In genomic region chr19:21322528-21322927, GRCh38 we compare ENCODE assay signal across 16 cellular contexts. TPM values are rescaled to one million over a fixed set of nuclear protein-coding genes. Genes with fewer than 3 reads are reported as not detected.
DNase-seq lines count a peak whose midpoint lies in the region; TF ChIP-seq lines count a peak whose summit lies in the region.
"Had no signal": no experiment of that assay in that cellular context is flagged by ENCODE, and none has a peak within 500 bp of the region (broad histone marks: within the 10 kb centered on the region; RNA-seq: fewer than 3 reads in every experiment).

No MANE protein-coding gene starts in this region.

- peak overlapping the region in 3 of 5 donors; percentile 23 to 47 (median 40) for H3K9ac ChIP-seq in subcutaneous abdominal adipose tissue (ENCODE audit: low read length in 5 of 5)

- H3K9me3 ChIP-seq in subcutaneous abdominal adipose tissue (ENCODE audit: control insufficient read depth in 5 of 5, low read length in 5 of 5) = no peaks in the 10 kb centered on the region
- H3K9me3 ChIP-seq: prostate gland had no signal

- H3K27me3 ChIP-seq in subcutaneous abdominal adipose tissue (ENCODE audit: control insufficient read depth in 5 of 5, insufficient read depth in 4 of 5, low read length in 5 of 5) = no peaks in the 10 kb centered on the region
- H3K27me3 ChIP-seq: hepatocyte had no signal

- H3K4me1 ChIP-seq in subcutaneous abdominal adipose tissue (ENCODE audit: control insufficient read depth in 5 of 5, insufficient read depth in 5 of 5, low read length in 5 of 5) = peaks cover 0 to 28% (median 17%) of the 10 kb centered on the region in 5 donors
- H3K4me1 ChIP-seq: prostate gland had no signal

- intact Hi-C loops in activated naive CD4-positive, alpha-beta T cell treated with anti-CD3 and anti-CD28 coated beads for 36 hours (cut with micrococcal nuclease) = no loop called here

- H3K4me3 ChIP-seq in fibroblast of pulmonary artery (replicated peaks; ENCODE audit: low read depth, low read length) (no peak overlapping the region), subcutaneous abdominal adipose tissue (ENCODE audit: low read depth in 1 of 5, low read length in 5 of 5) (no peak overlapping the region)
- H3K4me3 ChIP-seq: hepatocyte, prostate gland had no signal

- TF ChIP-seq CTCF in fibroblast of pulmonary artery (IDR thresholded peaks at IDR 0.05; ENCODE audit: low read length, missing control alignments) = no peak
- no peak for TF ChIP-seq CTCF in mesothelial cell of epicardium (IDR thresholded peaks at IDR 0.05; ENCODE audit: unreplicated experiment)

- DNase-seq in fibroblast of pulmonary artery (ENCODE audit: low read depth) (peak; percentile 44), mesothelial cell of epicardium (ENCODE audit: low spot score in 2 of 2, unreplicated experiment in 2 of 2) (no peak), epidermal melanocyte (ENCODE audit: insufficient read length, low spot score) (no peak), NCI-H2029 (lab: John Stamatoyannopoulos, UW) (no peak), DMS153 treated with DMSO at 0.1 percent for 48 hours (lab: John Stamatoyannopoulos, UW; ENCODE audit: unreplicated experiment) (no peak)
- DNase-seq in activated naive CD4-positive, alpha-beta T cell treated with anti-CD3 and anti-CD28 coated beads for 36 hours = no peak
- DNase-seq: activated CD4-positive, alpha-beta memory T cell treated with anti-CD3 and anti-CD28 coated beads, Interleukin-2, amount 10 ng/mL, durations not matched to agents 7 days and 5 days; activated naive CD4-positive, alpha-beta T cell treated with anti-CD3 and anti-CD28 coated beads, Interleukin-2, amount 10 ng/mL, durations not matched to agents 7 days and 5 days; HFFc6; NCI-H446 had no signal

- CTCF ChIA-PET in activated naive CD4-positive, alpha-beta T cell treated with anti-CD3 and anti-CD28 coated beads for 36 hours (lab: Charles Lee) = interaction anchor here (0.7 kb wide), 1 partner anchor 268 kb away, joined by 3 read pairs; no protein-coding TSS in a partner anchor

- peaks cover 14% of the 10 kb centered on the region for H3K9me3 Mint-ChIP-seq in mesothelial cell of epicardium
- peaks cover 9% of the 10 kb centered on the region for H3K9me3 Mint-ChIP-seq in activated naive CD4-positive, alpha-beta T cell treated with anti-CD3 and anti-CD28 coated beads for 36 hours

- no peaks in the 10 kb centered on the region for H3K27me3 Mint-ChIP-seq in mesothelial cell of epicardium (ENCODE audit: low read depth)
- H3K27me3 Mint-ChIP-seq in activated naive CD4-positive, alpha-beta T cell treated with anti-CD3 and anti-CD28 coated beads for 36 hours (ENCODE audit: low read depth) = no peaks in the 10 kb centered on the region
- H3K27me3 Mint-ChIP-seq: activated CD4-positive, alpha-beta memory T cell treated with anti-CD3 and anti-CD28 coated beads, Interleukin-2, amount 10 ng/mL, durations not matched to agents 7 days and 5 days; activated naive CD4-positive, alpha-beta T cell treated with anti-CD3 and anti-CD28 coated beads, Interleukin-2, amount 10 ng/mL, durations not matched to agents 7 days and 5 days had no signal

- peaks cover 21% of the 10 kb centered on the region for H3K36me3 Mint-ChIP-seq in mesothelial cell of epicardium
- peaks cover 56% of the 10 kb centered on the region for H3K36me3 Mint-ChIP-seq in activated naive CD4-positive, alpha-beta T cell treated with anti-CD3 and anti-CD28 coated beads for 36 hours (ENCODE audit: low read depth)

- H3K36me3 ChIP-seq in subcutaneous abdominal adipose tissue (ENCODE audit: control insufficient read depth in 5 of 5, insufficient read depth in 5 of 5, low read length in 5 of 5) = peaks cover 0 to 12% (median 0%) of the 10 kb centered on the region in 5 donors
- H3K36me3 ChIP-seq: prostate gland had no signal

- H3K27ac ChIP-seq in angular gyrus (ENCODE audit: low read depth, low read length) (peak overlapping the region; percentile 96), subcutaneous abdominal adipose tissue (ENCODE audit: low read depth, low read length) (peak overlapping the region; percentile 60)
- H3K27ac ChIP-seq: C4-2B, hepatocyte, prostate gland, RWPE1 had no signal

- peaks cover 16% of the 10 kb centered on the region for H3K4me1 Mint-ChIP-seq in mesothelial cell of epicardium
- peaks cover 66% of the 10 kb centered on the region for H3K4me1 Mint-ChIP-seq in activated naive CD4-positive, alpha-beta T cell treated with anti-CD3 and anti-CD28 coated beads for 36 hours (ENCODE audit: low read depth)

- no peak overlapping the region for H3K4me3 Mint-ChIP-seq in mesothelial cell of epicardium
- no peak overlapping the region for H3K4me3 Mint-ChIP-seq in activated naive CD4-positive, alpha-beta T cell treated with anti-CD3 and anti-CD28 coated beads for 36 hours
- H3K4me3 Mint-ChIP-seq: activated CD4-positive, alpha-beta memory T cell treated with anti-CD3 and anti-CD28 coated beads, Interleukin-2, amount 10 ng/mL, durations not matched to agents 7 days and 5 days; activated naive CD4-positive, alpha-beta T cell treated with anti-CD3 and anti-CD28 coated beads, Interleukin-2, amount 10 ng/mL, durations not matched to agents 7 days and 5 days; HFFc6 had no signal

- H3K27ac Mint-ChIP-seq in mesothelial cell of epicardium = peak overlapping the region; percentile 49
- H3K27ac Mint-ChIP-seq in activated naive CD4-positive, alpha-beta T cell treated with anti-CD3 and anti-CD28 coated beads for 36 hours = no peak overlapping the region
- H3K27ac Mint-ChIP-seq: activated CD4-positive, alpha-beta memory T cell treated with anti-CD3 and anti-CD28 coated beads, Interleukin-2, amount 10 ng/mL, durations not matched to agents 7 days and 5 days; activated naive CD4-positive, alpha-beta T cell treated with anti-CD3 and anti-CD28 coated beads, Interleukin-2, amount 10 ng/mL, durations not matched to agents 7 days and 5 days; HFFc6 had no signal

RNA-seq across cellular contexts. Expression of gene ZNF708, which starts 6.7 kb away (rescaled TPM):
- 27.4 to 30.1 TPM (median 29.7 TPM) in 3 replicates for total RNA-seq in mesothelial cell of epicardium
- total RNA-seq in activated naive CD4-positive, alpha-beta T cell treated with anti-CD3 and anti-CD28 coated beads for 36 hours = 10 to 100 TPM in 1 of 2 experiments, 1 to 10 TPM in 1; 7.8 to 10.9 TPM

RNA-seq across cellular contexts. Expression of gene ZNF738, which starts 36.3 kb away (rescaled TPM):
- total RNA-seq in mesothelial cell of epicardium = 40.8 to 45.0 TPM (median 42.5 TPM) in 3 replicates
- total RNA-seq in activated naive CD4-positive, alpha-beta T cell treated with anti-CD3 and anti-CD28 coated beads for 36 hours = 10 to 100 TPM; 16.6 to 17.1 TPM
